Comparison of ENCODE assay signal across 15 cellular contexts in the genomic region with DNA sequence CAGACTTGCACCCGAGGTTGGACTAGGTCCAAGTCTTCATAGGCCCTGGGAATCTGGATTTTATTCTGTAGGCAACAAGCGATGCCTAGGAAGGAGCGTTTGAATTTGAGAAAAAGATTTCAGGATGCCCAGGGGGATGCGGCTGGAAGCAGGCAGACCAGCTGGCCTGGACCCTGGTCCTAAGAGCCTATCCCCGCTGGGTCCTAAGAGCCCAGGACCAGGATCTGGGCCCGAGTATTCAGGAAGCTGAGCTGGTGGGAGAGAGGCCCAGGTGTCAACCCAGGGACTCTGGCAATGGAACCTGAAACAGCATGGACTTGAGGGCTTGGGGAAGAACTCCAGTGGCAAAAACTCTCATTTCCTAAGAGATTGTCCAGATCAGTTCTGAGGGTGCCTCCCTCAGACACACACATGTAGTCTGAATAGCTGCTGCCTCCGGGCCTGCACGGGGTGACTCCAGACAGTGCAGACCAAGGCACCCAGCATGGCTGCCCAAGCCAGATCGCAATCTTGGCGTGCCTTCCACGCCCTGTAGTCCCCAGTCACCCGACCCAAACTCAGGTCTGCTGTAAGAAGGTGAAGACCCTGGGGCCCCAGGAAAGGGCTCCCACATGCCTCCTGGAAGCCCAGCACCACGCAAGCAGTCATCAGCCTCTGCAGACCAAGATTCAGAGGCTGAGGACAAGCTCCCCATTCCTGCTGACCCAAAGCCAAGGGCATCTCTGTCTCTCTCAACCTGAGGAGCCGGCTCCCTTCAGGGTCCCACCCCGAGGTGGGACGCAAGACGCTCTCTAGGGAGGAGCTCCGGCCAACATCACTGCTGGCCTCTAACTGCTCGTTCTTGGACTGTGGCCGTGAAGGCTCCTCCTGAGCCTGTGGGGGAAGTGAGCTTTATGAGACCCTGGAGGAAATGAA. TPM values are rescaled to one million over a fixed set of nuclear protein-coding genes. Genes with fewer than 3 reads are reported as not detected.
DNase-seq lines count a peak whose midpoint lies in the region; ATAC-seq and TF ChIP-seq lines count a peak whose summit lies in the region.
"Had no signal": no experiment of that assay in that cellular context is flagged by ENCODE, and none has a peak within 500 bp of the region (broad histone marks: within the 10 kb centered on the region; RNA-seq: fewer than 3 reads in every experiment).

No MANE protein-coding gene starts in this region.

- no peaks in the 10 kb centered on the region for H3F3A ChIP-seq in OCI-LY1 (ENCODE audit: insufficient read depth, low read length)

- H3K4me3 Mint-ChIP-seq in endodermal cell, result no peak overlapping the region
- H3K4me3 Mint-ChIP-seq: activated B cell treated with CpG ODN at 0.5 μM for 24 hours; activated naive CD8-positive, alpha-beta T cell treated with anti-CD3 and anti-CD28 coated beads for 36 hours; CD4-positive, alpha-beta T cell; stimulated activated naive CD8-positive, alpha-beta T cell treated with anti-CD3 and anti-CD28 coated beads, Interleukin-15, Interleukin-2, amounts not matched to agents 100 ng/mL and 50 ng/mL, for 24 hours had no signal

- no peaks in the 10 kb centered on the region for H4K20me1 ChIP-seq in OCI-LY1 (ENCODE audit: insufficient read depth, low read length)
- H4K20me1 ChIP-seq in Karpas-422 (ENCODE audit: insufficient read depth, low read depth, low read length), result peaks cover 22% of the 10 kb centered on the region; the same call in 1 of the 2 replicates

- H3K27me3 Mint-ChIP-seq in endodermal cell (ENCODE audit: insufficient read depth), result no peaks in the 10 kb centered on the region
- H3K27me3 Mint-ChIP-seq: activated B cell treated with CpG ODN at 0.5 μM for 24 hours; activated naive CD8-positive, alpha-beta T cell treated with anti-CD3 and anti-CD28 coated beads for 36 hours; CD4-positive, alpha-beta T cell; stimulated activated naive CD8-positive, alpha-beta T cell treated with anti-CD3 and anti-CD28 coated beads, Interleukin-15, Interleukin-2, amounts not matched to agents 100 ng/mL and 50 ng/mL, for 24 hours had no signal

- H3K36me3 Mint-ChIP-seq in endodermal cell (ENCODE audit: low read depth), result peaks cover 17% of the 10 kb centered on the region
- H3K36me3 Mint-ChIP-seq: activated naive CD8-positive, alpha-beta T cell treated with anti-CD3 and anti-CD28 coated beads for 36 hours had no signal

- H3K27me3 ChIP-seq in OCI-LY1 (ENCODE audit: insufficient read depth, low read length), result no peaks in the 10 kb centered on the region
- H3K27me3 ChIP-seq in endodermal cell (ENCODE audit: control insufficient read depth, insufficient read depth, low read length, poor library complexity, severe bottlenecking), result no peaks in the 10 kb centered on the region
- H3K27me3 ChIP-seq in muscle layer of duodenum (ENCODE audit: low read depth, low read length), result no peaks in the 10 kb centered on the region
- no peaks in the 10 kb centered on the region for H3K27me3 ChIP-seq in stomach
- H3K27me3 ChIP-seq in Karpas-422 (ENCODE audit: low read length), result no peaks in the 10 kb centered on the region
- H3K27me3 ChIP-seq: colonic mucosa, esophagus squamous epithelium had no signal

- H3K9me3 Mint-ChIP-seq in endodermal cell, result no peaks in the 10 kb centered on the region
- H3K9me3 Mint-ChIP-seq: activated B cell treated with CpG ODN at 0.5 μM for 24 hours; activated naive CD8-positive, alpha-beta T cell treated with anti-CD3 and anti-CD28 coated beads for 36 hours; CD4-positive, alpha-beta T cell; stimulated activated naive CD8-positive, alpha-beta T cell treated with anti-CD3 and anti-CD28 coated beads, Interleukin-15, Interleukin-2, amounts not matched to agents 100 ng/mL and 50 ng/mL, for 24 hours had no signal

- DNase-seq in endodermal cell (no peak), stomach (no peak), Karpas-422 (no peak)
- no peak for DNase-seq in stimulated activated CD4-positive, alpha-beta T cell treated with anti-CD3 and anti-CD28 coated beads, Interleukin-1b, Interleukin-23, amount 100 ng/mL, for 48 hours
- DNase-seq: activated B cell treated with CpG ODN at 0.5 μM for 24 hours; activated naive CD8-positive, alpha-beta T cell treated with anti-CD3 and anti-CD28 coated beads for 36 hours; CD4-positive, alpha-beta T cell; colonic mucosa; esophagus squamous epithelium; mammary epithelial cell had no signal

- no peak for ATAC-seq in GM18498 (IDR thresholded peaks at IDR 0.05; ENCODE audit: unreplicated experiment)

- TF ChIP-seq EP300 in stomach (IDR thresholded peaks at IDR 0.05), result no peak

- 92 to 95% methylated on average over 6 to 20 of the region's 20 CpGs for WGBS in endodermal cell (ENCODE audit: insufficient coverage in 1 of 2, insufficient read length in 1 of 2), 2 experiments
- WGBS in stomach, 5 donors, result 59 to 74% (median 69%) methylated on average over 12 to 20 of the region's 20 CpGs

- TF ChIP-seq CTCF in OCI-LY1 (IDR thresholded peaks at IDR 0.05; ENCODE audit: low read length) (no peak), endodermal cell (conservative IDR thresholded peaks at IDR 0.05) (no peak), stomach (IDR thresholded peaks at IDR 0.05) (no peak)

- H3K4me2 ChIP-seq in OCI-LY1 (ENCODE audit: low read length), result no peak overlapping the region; the same call in 1 of the 2 replicates
- no peak overlapping the region for H3K4me2 ChIP-seq in Karpas-422 (ENCODE audit: low read depth, low read length, poor library complexity, severe bottlenecking)

- intact Hi-C loops in stomach (cut with DNase I; ENCODE audit: low total_unique reads), result no loop called here

- TF ChIP-seq POLR2A in stomach (IDR thresholded peaks at IDR 0.05), result no peak

- H3K4me1 ChIP-seq in OCI-LY1 (ENCODE audit: insufficient read depth, low read length, severe bottlenecking) (peaks cover 83% of the 10 kb centered on the region), endodermal cell (ENCODE audit: control insufficient read depth, insufficient read depth, low read length) (peaks cover 45% of the 10 kb centered on the region), muscle layer of duodenum (ENCODE audit: control insufficient read depth in 1 of 2, insufficient read depth in 2 of 2, low read length in 2 of 2) (peaks cover 38 to 97% of the 10 kb centered on the region in 2 donors), stomach (peaks cover 89 to 100% (median 94%) of the 10 kb centered on the region in 4 donors), Karpas-422 (ENCODE audit: low read length) (no peaks in the 10 kb centered on the region)

- peak overlapping the region; percentile 87 for H3K27ac Mint-ChIP-seq in endodermal cell
- H3K27ac Mint-ChIP-seq: activated B cell treated with CpG ODN at 0.5 μM for 24 hours; activated naive CD8-positive, alpha-beta T cell treated with anti-CD3 and anti-CD28 coated beads for 36 hours; CD4-positive, alpha-beta T cell; stimulated activated naive CD8-positive, alpha-beta T cell treated with anti-CD3 and anti-CD28 coated beads, Interleukin-15, Interleukin-2, amounts not matched to agents 100 ng/mL and 50 ng/mL, for 24 hours had no signal

- H3K4me1 Mint-ChIP-seq in endodermal cell, result peaks cover 25% of the 10 kb centered on the region

- peak overlapping the region; percentile 6 for H3K27ac ChIP-seq in OCI-LY1 (ENCODE audit: low read depth, low read length, poor library complexity, severe bottlenecking)
- no peak overlapping the region for H3K27ac ChIP-seq in endodermal cell (ENCODE audit: low read depth, low read length)
- peak overlapping the region; percentile 23 for H3K27ac ChIP-seq in muscle layer of duodenum (ENCODE audit: low read length)
- H3K27ac ChIP-seq in stomach, result peak overlapping the region; percentile 52 to 74 (median 59)
- H3K27ac ChIP-seq in Karpas-422 (ENCODE audit: low read length), result no peak overlapping the region
- H3K27ac ChIP-seq: colonic mucosa had no signal

- peaks cover 9% of the 10 kb centered on the region; the same call in 1 of the 2 replicates for H3K36me3 ChIP-seq in OCI-LY1 (ENCODE audit: insufficient read depth, low read length)
- peaks cover 66% of the 10 kb centered on the region for H3K36me3 ChIP-seq in endodermal cell (ENCODE audit: control insufficient read depth, insufficient read depth, low read length)
- peaks cover 2 to 3% of the 10 kb centered on the region in 2 donors for H3K36me3 ChIP-seq in muscle layer of duodenum (ENCODE audit: control insufficient read depth in 1 of 2, insufficient read depth in 2 of 2, low read length in 2 of 2)
- peaks cover 2 to 10% (median 6%) of the 10 kb centered on the region in 4 donors for H3K36me3 ChIP-seq in stomach
- H3K36me3 ChIP-seq in Karpas-422 (ENCODE audit: insufficient read depth, low read length), result no peaks in the 10 kb centered on the region

- H3K9ac ChIP-seq in OCI-LY1 (ENCODE audit: low read length) (no peak overlapping the region), endodermal cell (ENCODE audit: extremely low read depth, low read length, poor library complexity, severe bottlenecking) (no peak overlapping the region), Karpas-422 (ENCODE audit: low read length) (no peak overlapping the region)

- H3K79me2 ChIP-seq in OCI-LY1 (ENCODE audit: insufficient read depth, low read length), result no peaks in the 10 kb centered on the region
- no peaks in the 10 kb centered on the region for H3K79me2 ChIP-seq in Karpas-422 (ENCODE audit: low read length)

- H3K4me3 ChIP-seq in OCI-LY1 (ENCODE audit: low read depth, low read length, poor library complexity, severe bottlenecking) (no peak overlapping the region), endodermal cell (ENCODE audit: low read length) (no peak overlapping the region), muscle layer of duodenum (ENCODE audit: low read depth in 1 of 2, low read length in 2 of 2) (no peak overlapping the region), stomach (no peak overlapping the region), Karpas-422 (ENCODE audit: low read length) (no peak overlapping the region)
- H3K4me3 ChIP-seq: colonic mucosa, esophagus squamous epithelium had no signal

- H3K9me3 ChIP-seq in OCI-LY1 (ENCODE audit: low read length), result no peaks in the 10 kb centered on the region
- no peaks in the 10 kb centered on the region for H3K9me3 ChIP-seq in endodermal cell (ENCODE audit: control insufficient read depth, low read length)
- H3K9me3 ChIP-seq in muscle layer of duodenum (ENCODE audit: control insufficient read depth in 1 of 2, low read length in 2 of 2), result no peaks in the 10 kb centered on the region
- H3K9me3 ChIP-seq in stomach, result no peaks in the 10 kb centered on the region
- H3K9me3 ChIP-seq in Karpas-422 (ENCODE audit: low read length), result no peaks in the 10 kb centered on the region
- H3K9me3 ChIP-seq: colonic mucosa, esophagus squamous epithelium had no signal

- H2AFZ ChIP-seq in OCI-LY1 (ENCODE audit: low read length), result no peak overlapping the region
- H2AFZ ChIP-seq in Karpas-422 (ENCODE audit: low read length), result no peak overlapping the region

- H3K9me2 ChIP-seq in OCI-LY1 (ENCODE audit: low read depth, low read length), result no peaks in the 10 kb centered on the region
- H3K9me2 ChIP-seq in Karpas-422 (replicated peaks; ENCODE audit: insufficient read depth, low read length), result no peaks in the 10 kb centered on the region

RNA-seq across cellular contexts. Expression of gene RRBP1, which starts 34.4 kb away (rescaled TPM):
- total RNA-seq in endodermal cell, result 100 to 1,000 TPM; 191 to 212 TPM
- 54.2 TPM for polyA plus RNA-seq in endodermal cell (2013, experiment 1 of 2)
- polyA plus RNA-seq in endodermal cell (2013, experiment 2 of 2), result 58.4 TPM
- total RNA-seq in stomach, result 100 to 1,000 TPM; 125 to 456 (median 251) TPM
- 10 to 100 TPM; 34.4 to 79.6 (median 74.6) TPM for polyA plus RNA-seq in stomach
- 3.7 and 8.2 TPM in 2 replicates for total RNA-seq in Karpas-422 (2014; rRNA removed; shearing (Covaris generic); ENCODE audit: low replicate concordance)

RNA-seq across cellular contexts. Expression of gene BANF2, which starts 52.1 kb away (rescaled TPM):
- not detected for total RNA-seq in endodermal cell
- polyA plus RNA-seq in endodermal cell (2013, experiment 1 of 2), result not detected
- polyA plus RNA-seq in endodermal cell (2013, experiment 2 of 2), result not detected
- not detected for total RNA-seq in stomach
- not detected for polyA plus RNA-seq in stomach
- total RNA-seq in Karpas-422 (2014; rRNA removed; shearing (Covaris generic); ENCODE audit: low replicate concordance), result not detected in 2 replicates
- total RNA-seq: activated B cell treated with CpG ODN at 0.5 μM for 24 hours; activated naive CD8-positive, alpha-beta T cell treated with anti-CD3 and anti-CD28 coated beads for 36 hours; CD4-positive, alpha-beta T cell; colonic mucosa; esophagus squamous epithelium; mammary epithelial cell; pulmonary artery endothelial cell had no signal
- polyA plus RNA-seq: mammary epithelial cell had no signal

Comparison
In these comparisons a context has a peak if more than half of its experiments do, and no peak if none do; other contexts are left out.
1. H3K27ac ChIP-seq: peak in OCI-LY1 (single experiment), muscle layer of duodenum (single experiment) and stomach (5 of 5); none in endodermal cell (single experiment) and Karpas-422 (single experiment).
2. RNA of gene RRBP1, which starts 34.4 kb away (total RNA-seq): 125 to 456 TPM in stomach and 191 to 212 TPM in endodermal cell; 3.7 to 8.2 TPM in Karpas-422; every median in the first group is over 10 times any median in the second.